Comparison of ENCODE assay signal across 20 cellular contexts in genomic region chr7:123939784-123940183, GRCh38. TPM values are rescaled to one million over a fixed set of nuclear protein-coding genes. Genes with fewer than 3 reads are reported as not detected.
A peak's percentile ranks its signal among the peaks of the same experiment; 100 is the strongest.
DNase-seq lines count a peak whose midpoint lies in the region; ATAC-seq and TF ChIP-seq lines count a peak whose summit lies in the region.
"Had no signal": no experiment of that assay in that cellular context is flagged by ENCODE, and none has a peak within 500 bp of the region (broad histone marks: within the 10 kb centered on the region; RNA-seq: fewer than 3 reads in every experiment).

No MANE protein-coding gene starts in this region.

- H3K4me1 ChIP-seq in GM23338 (ENCODE audit: insufficient read depth): peaks cover 33% of the 10 kb centered on the region
- H3K4me1 ChIP-seq: BLaER1 treated with 17β-estradiol and CSF1 and Interleukin-3, amounts not matched to agents 10 nM and 100 nM; HAP-1 had no signal

- peaks cover 4% of the 10 kb centered on the region; the same call in 1 of the 2 replicates for H3K36me3 ChIP-seq in GM23338 (ENCODE audit: insufficient read depth)
- H3K36me3 ChIP-seq: BLaER1 treated with 17β-estradiol and CSF1 and Interleukin-3, amounts not matched to agents 10 nM and 100 nM; HAP-1 had no signal

- no peak overlapping the region for H3K4me2 ChIP-seq in GM23338
- H3K4me2 ChIP-seq: BLaER1 treated with 17β-estradiol and CSF1 and Interleukin-3, amounts not matched to agents 10 nM and 100 nM had no signal

- no peaks in the 10 kb centered on the region for H4K20me1 ChIP-seq in GM23338 (replicated peaks; ENCODE audit: insufficient read depth)
- H4K20me1 ChIP-seq: BLaER1 treated with 17β-estradiol and CSF1 and Interleukin-3, amounts not matched to agents 10 nM and 100 nM had no signal

- H3K36me3 Mint-ChIP-seq in GM23338 (ENCODE audit: low read depth): peaks cover 6% of the 10 kb centered on the region; the same call in 1 of the 3 replicates
- H3K36me3 Mint-ChIP-seq in immature natural killer cell: no peaks in the 10 kb centered on the region
- H3K36me3 Mint-ChIP-seq: CD8-positive, alpha-beta T cell had no signal

- H3K4me1 Mint-ChIP-seq in GM23338 (peaks cover 29% of the 10 kb centered on the region), immature natural killer cell (no peaks in the 10 kb centered on the region)
- H3K4me1 Mint-ChIP-seq: B cell had no signal

- H3K27me3 ChIP-seq in GM23338 (ENCODE audit: insufficient read depth): no peaks in the 10 kb centered on the region
- H3K27me3 ChIP-seq: BLaER1 treated with 17β-estradiol and CSF1 and Interleukin-3, amounts not matched to agents 10 nM and 100 nM had no signal

- no peak for TF ChIP-seq CTCF in GM23338 (conservative IDR thresholded peaks at IDR 0.05; ENCODE audit: low read depth in 2 of 2)
- TF ChIP-seq CTCF in epithelial cell of esophagus (IDR thresholded peaks at IDR 0.05; ENCODE audit: insufficient read depth, low read depth, low read length, missing control alignments): no peak

- no peaks in the 10 kb centered on the region for H3K79me2 ChIP-seq in GM23338 (replicated peaks; ENCODE audit: insufficient read depth)

- ATAC-seq in GM23338: no peak
- ATAC-seq: CD8-positive, alpha-beta T cell; GM12878 had no signal

- H3K4me3 Mint-ChIP-seq in GM23338: no peak overlapping the region
- no peak overlapping the region for H3K4me3 Mint-ChIP-seq in immature natural killer cell
- H3K4me3 Mint-ChIP-seq: B cell; CD8-positive, alpha-beta T cell had no signal

- H2AFZ ChIP-seq in GM23338: no peak overlapping the region

- DNase-seq in GM23338 (ENCODE audit: low spot score): no peak
- DNase-seq in HT-29 (ENCODE audit: low spot score): peak; percentile 54
- peak; percentile 8 for DNase-seq in epithelial cell of esophagus (ENCODE audit: low read depth)
- DNase-seq in renal cortical epithelial cell (ENCODE audit: low read depth): peak; percentile 8
- DNase-seq in NK-92 (lab: John Stamatoyannopoulos, UW; ENCODE audit: unreplicated experiment): no peak
- DNase-seq in activated CD4-positive, alpha-beta T cell treated with anti-CD3 and anti-CD28 coated beads for 1 hour: no peak
- DNase-seq in immature natural killer cell: no peak
- DNase-seq: CD8-positive, alpha-beta T cell; DMS 273 treated with DMSO at 0.1 percent for 48 hours; DMS53; DND-41; EL had no signal

- H3K27me3 Mint-ChIP-seq in GM23338 (ENCODE audit: insufficient read depth, low read depth, poor library complexity) (no peaks in the 10 kb centered on the region), immature natural killer cell (ENCODE audit: low read depth in 3 of 3) (no peaks in the 10 kb centered on the region)
- H3K27me3 Mint-ChIP-seq: B cell had no signal

- no peak overlapping the region for H3K27ac ChIP-seq in GM23338 (ENCODE audit: low read depth)
- H3K27ac ChIP-seq: BLaER1 treated with 17β-estradiol and CSF1 and Interleukin-3, amounts not matched to agents 10 nM and 100 nM had no signal

- H3K9me3 Mint-ChIP-seq in GM23338 (peaks cover 6% of the 10 kb centered on the region), immature natural killer cell (peaks cover 0 to 9% (median 4%) of the 10 kb centered on the region in 6 donors)

- peak overlapping the region; percentile 69; the same call in 1 of the 2 replicates for H3K27ac Mint-ChIP-seq in GM23338
- H3K27ac Mint-ChIP-seq in immature natural killer cell: no peak overlapping the region
- H3K27ac Mint-ChIP-seq: B cell; CD8-positive, alpha-beta T cell had no signal

- no peaks in the 10 kb centered on the region for H3F3A ChIP-seq in GM23338 (replicated peaks; ENCODE audit: low read depth)

- no peaks in the 10 kb centered on the region for H3K9me2 ChIP-seq in GM23338 (ENCODE audit: insufficient read depth)

- no peak overlapping the region for H3K4me3 ChIP-seq in GM23338
- H3K4me3 ChIP-seq in epithelial cell of esophagus (ENCODE audit: low read length): no peak overlapping the region
- H3K4me3 ChIP-seq: BLaER1 treated with 17β-estradiol and CSF1 and Interleukin-3, amounts not matched to agents 10 nM and 100 nM; GM12878; HAP-1 had no signal

TF ChIP-seq in GM23338, 12 proteins besides CTCF, POLR2A, EP300 and RAD21 (continues in another document):
- no peak for TF ChIP-seq STAT1 (IDR thresholded peaks at IDR 0.05; ENCODE audit: unreplicated experiment)
- no peak for TF ChIP-seq ZNF331 (CRISPR knock-in tag; IDR thresholded peaks at IDR 0.05; ENCODE audit: low read depth)
- TF ChIP-seq ETS1 (IDR thresholded peaks at IDR 0.05): no peak
- TF ChIP-seq EZH2phosphoT487 (IDR thresholded peaks at IDR 0.05; ENCODE audit: unreplicated experiment): no peak
- TF ChIP-seq EZH2 (IDR thresholded peaks at IDR 0.05; ENCODE audit: low read depth, unreplicated experiment): no peak
- TF ChIP-seq ZNF114 (CRISPR knock-in tag; IDR thresholded peaks at IDR 0.05): no peak
- no peak for TF ChIP-seq NANOG (IDR thresholded peaks at IDR 0.05; ENCODE audit: borderline replicate concordance)
- no peak for TF ChIP-seq ZNF462 (CRISPR knock-in tag; IDR thresholded peaks at IDR 0.05)
- TF ChIP-seq CREB1 (CRISPR knock-in tag; IDR thresholded peaks at IDR 0.05; ENCODE audit: low read depth): no peak
- TF ChIP-seq POLR2AphosphoS5 (IDR thresholded peaks at IDR 0.05; ENCODE audit: low read depth): no peak

RNA-seq across cellular contexts. Expression of gene SPAM1, which starts 14.7 kb away (rescaled TPM):
- total RNA-seq in GM23338 (2014; rRNA removed; shearing (Covaris generic)): not detected in 2 replicates
- polyA plus RNA-seq in GM23338 (2016; fragmentation: Nextera tagmentation; extraction: Ambion mirVana): not detected in 2 replicates
- not detected in 2 replicates for total RNA-seq in HT-29 (2014; rRNA removed; shearing (Covaris generic))
- total RNA-seq in renal cortical epithelial cell: not detected in 2 replicates
- polyA plus RNA-seq in immature natural killer cell: not detected
- total RNA-seq: A172; B cell; CD8-positive, alpha-beta T cell; G401; GM12878; H1; HT1080 had no signal
- polyA plus RNA-seq: GM12878, H1 had no signal

Comparison
In these comparisons a context has a peak if more than half of its experiments do, and no peak if none do; other contexts are left out.
1. DNase-seq: peak in HT-29 (single experiment), epithelial cell of esophagus (single experiment) and renal cortical epithelial cell (single experiment); none in GM23338 (single experiment), NK-92 (single experiment), activated CD4-positive, alpha-beta T cell treated with anti-CD3 and anti-CD28 coated beads for 1 hour (single experiment) and immature natural killer cell (0 of 3).